In genomic region chr13:21060827-21061076, GRCh38 we compare ENCODE assay signal across 9 cellular contexts. TPM values are rescaled to one million over a fixed set of nuclear protein-coding genes. Genes with fewer than 3 reads are reported as not detected.
DNase-seq lines count a peak whose midpoint lies in the region; ATAC-seq and TF ChIP-seq lines count a peak whose summit lies in the region.
"Had no signal": no experiment of that assay in that cellular context is flagged by ENCODE, and none has a peak within 500 bp of the region (broad histone marks: within the 10 kb centered on the region; RNA-seq: fewer than 3 reads in every experiment).

No MANE protein-coding gene starts in this region.

- H3K79me2 ChIP-seq in H9 (ENCODE audit: insufficient read depth, low read length): peaks cover 20% of the 10 kb centered on the region; the same call in 1 of the 2 replicates

- H3K56ac ChIP-seq in H9 (ENCODE audit: insufficient read length, low read depth, low read length): no peak overlapping the region

- no peaks in the 10 kb centered on the region; a peak in 1 of 5 replicates for H3K9me3 Mint-ChIP-seq in H9
- H3K9me3 Mint-ChIP-seq: T-helper 1 cell treated with Interleukin-12 subunit alpha and Interleukin-12 subunit beta and Interleukin-4 antibody, amounts not matched to agents 30 μg/mL and 1 μg/mL, for 36 hours had no signal

- H4K91ac ChIP-seq in H9 (ENCODE audit: insufficient read length, low read depth, low read length): no peak overlapping the region

- H3K23ac ChIP-seq in H9 (ENCODE audit: insufficient read length, low read depth, low read length): no peak overlapping the region

- peaks cover 3% of the 10 kb centered on the region for H3K23me2 ChIP-seq in H9 (ENCODE audit: insufficient read length, low read depth, low read length, poor library complexity, severe bottlenecking)

- ATAC-seq in HG03521 (IDR thresholded peaks at IDR 0.05; ENCODE audit: unreplicated experiment) (no peak), GM18519 (IDR thresholded peaks at IDR 0.05; ENCODE audit: low FRiP score, unreplicated experiment) (no peak)

- no peaks in the 10 kb centered on the region for H4K20me1 ChIP-seq in H9 (ENCODE audit: control insufficient read depth, insufficient read depth, insufficient read length)

- H2AK5ac ChIP-seq in H9 (ENCODE audit: insufficient read length, low read length): no peak overlapping the region

- H3K36me3 Mint-ChIP-seq in H9 (ENCODE audit: insufficient read depth in 1 of 3, low read depth in 3 of 3): peaks cover 0 to 11% (median 9%) of the 10 kb centered on the region in 3 experiments; a peak in 4 of 7 replicates

- H3K27me3 ChIP-seq in H9 (ENCODE audit: insufficient read depth, low read length) (no peaks in the 10 kb centered on the region), iPS-18a (ENCODE audit: control insufficient read depth, insufficient read depth, low read length) (peaks cover 8% of the 10 kb centered on the region), stomach smooth muscle (ENCODE audit: control insufficient read depth in 1 of 2, insufficient read depth in 2 of 2, low read length in 2 of 2) (no peaks in the 10 kb centered on the region)

- DNase-seq in H9 (no peak), NOMO-1 treated with dmso at 0.1 percent for 144 hours (lab: John Stamatoyannopoulos, UW; ENCODE audit: unreplicated experiment) (no peak), SK-N-DZ (ENCODE audit: low spot score) (no peak)

- H2AFZ ChIP-seq in H9 (ENCODE audit: low read length): no peak overlapping the region

- H3K4me3 ChIP-seq in iPS-18a (ENCODE audit: low read length) (peak overlapping the region; percentile 86), stomach smooth muscle (ENCODE audit: low read length in 2 of 2) (peak overlapping the region; percentile 73 to 82)

- no peak overlapping the region for H3K4ac ChIP-seq in H9 (ENCODE audit: low read depth, low read length)

- no peak overlapping the region for H4K5ac ChIP-seq in H9 (ENCODE audit: insufficient read length, low read depth, low read length)

- peak overlapping the region; percentile 66 for H3K14ac ChIP-seq in H9 (ENCODE audit: insufficient read depth, low read length)

- H3K4me2 ChIP-seq in H9 (ENCODE audit: insufficient read depth, insufficient read length, low read length): no peak overlapping the region

- no peak overlapping the region for H3T11ph ChIP-seq in H9 (ENCODE audit: low read length)

- H3K9ac ChIP-seq in H9 (ENCODE audit: extremely low read depth, insufficient read length, low read length) (peak overlapping the region; percentile 80), iPS-18a (ENCODE audit: low read length) (peak overlapping the region; percentile 87), stomach smooth muscle (ENCODE audit: low read length in 2 of 2) (peak overlapping the region; percentile 83 to 84)

- H3K9me3 ChIP-seq in H9 (ENCODE audit: control insufficient read depth, low read depth, low read length) (no peaks in the 10 kb centered on the region), iPS-18a (ENCODE audit: control insufficient read depth, low read depth, low read length) (no peaks in the 10 kb centered on the region), stomach smooth muscle (ENCODE audit: control insufficient read depth in 2 of 2, low read length in 2 of 2) (no peaks in the 10 kb centered on the region)

- peaks cover 5% of the 10 kb centered on the region for H3K79me1 ChIP-seq in H9 (ENCODE audit: insufficient read depth, low read depth, low read length, poor library complexity, severe bottlenecking)

- peak overlapping the region; percentile 90 for H3K18ac ChIP-seq in H9 (ENCODE audit: insufficient read length, low read depth, low read length)

- H2BK15ac ChIP-seq in H9 (ENCODE audit: low read depth, low read length): no peak overlapping the region

- no peak overlapping the region for H3K27ac Mint-ChIP-seq in H9

- no peak for TF ChIP-seq CTCF in H9 (conservative IDR thresholded peaks at IDR 0.05)

- H3K27ac ChIP-seq in H9 (ENCODE audit: insufficient read length, low read depth, low read length) (no peak overlapping the region), adipose tissue (ENCODE audit: low read depth, low read length) (peak overlapping the region; percentile 93), iPS-18a (ENCODE audit: low read length) (no peak overlapping the region), stomach smooth muscle (ENCODE audit: low read length) (peak overlapping the region; percentile 95)

- H3K4me1 Mint-ChIP-seq in H9: peaks cover 35 to 44% of the 10 kb centered on the region in 2 experiments

- no peak overlapping the region for H4K8ac ChIP-seq in H9 (replicated peaks; ENCODE audit: insufficient read length, low read depth, low read length)

- no CpG with 5 or more reads among the region's 39 CpGs for WGBS in H9 (ENCODE audit: extremely low coverage, insufficient read length, low lambda C conversion rate)
- 0 to 1% (median 0%) methylated on average over 5 to 39 of the region's 39 CpGs for WGBS in adipose tissue, 3 donors

- H3K4me1 ChIP-seq in H9 (ENCODE audit: insufficient read depth, low read length) (peaks cover 4% of the 10 kb centered on the region; the same call in 1 of the 2 replicates), iPS-18a (ENCODE audit: control insufficient read depth, low read depth, low read length) (peaks cover 19% of the 10 kb centered on the region), stomach smooth muscle (ENCODE audit: control insufficient read depth, insufficient read depth, low read length) (peaks cover 18% of the 10 kb centered on the region)

- no peaks in the 10 kb centered on the region for H3K27me3 Mint-ChIP-seq in H9 (ENCODE audit: low read depth)

- H2BK5ac ChIP-seq in H9 (ENCODE audit: insufficient read length, low read length): no peak overlapping the region

- H3K36me3 ChIP-seq in iPS-18a (ENCODE audit: control insufficient read depth, low read depth, low read length) (no peaks in the 10 kb centered on the region), stomach smooth muscle (ENCODE audit: control insufficient read depth in 2 of 2, insufficient read depth in 2 of 2, low read length in 2 of 2) (no peaks in the 10 kb centered on the region)

- H2BK12ac ChIP-seq in H9 (ENCODE audit: insufficient read length, low read depth, low read length): no peak overlapping the region

- H2BK20ac ChIP-seq in H9 (ENCODE audit: low read depth, low read length, poor library complexity, severe bottlenecking): no peak overlapping the region

- no peak overlapping the region for H2BK120ac ChIP-seq in H9 (ENCODE audit: low read depth, low read length, poor library complexity, severe bottlenecking)

- peak overlapping the region in 1 of 2 experiments; percentile 68; a peak in 2 of 5 replicates for H3K4me3 Mint-ChIP-seq in H9

RNA-seq across cellular contexts. Expression of gene LATS2, which starts 0.6 kb away (rescaled TPM):
- 16.8 and 20.0 TPM in 2 replicates for total RNA-seq in H9 (2021)
- 10 to 100 TPM in 2 of 3 donors, 1 to 10 TPM in 1; 3.3 to 24.5 (median 15.7) TPM for polyA plus RNA-seq in adipose tissue
- polyA plus RNA-seq in SK-N-DZ (2014; cell fraction: cytosol; rRNA removed): not detected in 2 replicates
- not detected in 2 replicates for polyA plus RNA-seq in SK-N-DZ (2014; cell fraction: nucleus; rRNA removed)

Comparison
In these comparisons a context has a peak if more than half of its experiments do, and no peak if none do; other contexts are left out.
1. H3K27ac ChIP-seq: peak in adipose tissue (single experiment) and stomach smooth muscle (single experiment); none in H9 (single experiment) and iPS-18a (single experiment).
2. Peak in every context shown above with its lines, with median percentiles within 50 percentile points of each other: H3K9ac ChIP-seq.